Comparison of ENCODE assay signal across 8 cellular contexts in genomic region chr4:2262944-2263250, GRCh38. TPM values are rescaled to one million over a fixed set of nuclear protein-coding genes. Genes with fewer than 3 reads are reported as not detected.
DNase-seq lines count a peak whose midpoint lies in the region; FAIRE-seq and TF ChIP-seq lines count a peak whose summit lies in the region.

No MANE protein-coding gene starts in this region.

- intact Hi-C loops in A673 (cut with micrococcal nuclease; ENCODE audit: unreplicated experiment): loop anchor here (10.0 kb wide), 1 partner anchor 152 kb away; the partner anchor contains the start of genes CFAP99 and ZFYVE28

- TF ChIP-seq POLR2A in GM12892 (IDR thresholded peaks at IDR 0.05; ENCODE audit: low read depth, low read length): no peak

- no peak for DNase-seq in A673 (ENCODE audit: low spot score)
- no peak for DNase-seq in caudate nucleus (lab: John Stamatoyannopoulos, UW)
- no peak for DNase-seq in NCI-H2081 (lab: John Stamatoyannopoulos, UW)
- DNase-seq in GM12892 (ENCODE audit: insufficient read length): no peak
- no peak for DNase-seq in cerebellar cortex (ENCODE audit: low spot score)
- no peak for DNase-seq in NCI-H345 treated with DMSO at 0.1 percent for 48 hours (lab: John Stamatoyannopoulos, UW; ENCODE audit: unreplicated experiment)

- no peaks in the 10 kb centered on the region for H3K36me3 Mint-ChIP-seq in IgD-negative memory B cell

- POLR2A ChIA-PET in A673 (lab: Charles Lee; ENCODE audit: low non-redundant PET): no interaction called here

- no peak for FAIRE-seq in GM12892 (lab: Jason Lieb, UNC)

- H3K9me3 ChIP-seq in A673 (ENCODE audit: low read depth, low read length, poor library complexity, severe bottlenecking) (no peaks in the 10 kb centered on the region), muscle layer of colon (ENCODE audit: low read length) (no peaks in the 10 kb centered on the region)

- H3K36me3 ChIP-seq in A673 (ENCODE audit: insufficient read depth, low read length, poor library complexity, severe bottlenecking) (no peaks in the 10 kb centered on the region), muscle layer of colon (ENCODE audit: insufficient read depth, low read length) (peaks cover 2% of the 10 kb centered on the region)

- H3K27me3 Mint-ChIP-seq in IgD-negative memory B cell: no peaks in the 10 kb centered on the region

- no peaks in the 10 kb centered on the region for H3K4me1 ChIP-seq in A673 (ENCODE audit: insufficient read depth, low read length, poor library complexity, severe bottlenecking)
- peaks cover 59% of the 10 kb centered on the region for H3K4me1 ChIP-seq in muscle layer of colon (ENCODE audit: insufficient read depth, low read length)

- H3K27me3 ChIP-seq in A673 (replicated peaks; ENCODE audit: insufficient read depth, low read depth, low read length, poor library complexity): no peaks in the 10 kb centered on the region
- H3K27me3 ChIP-seq in muscle layer of colon (ENCODE audit: control insufficient read depth in 1 of 2, insufficient read depth in 2 of 2, low read length in 2 of 2): no peaks in the 10 kb centered on the region

- no peak for TF ChIP-seq CTCF in A673 (conservative IDR thresholded peaks at IDR 0.05; ENCODE audit: low read depth, low read length)

- H3K27ac ChIP-seq in A673 (ENCODE audit: low read depth, low read length, poor library complexity, severe bottlenecking): peak overlapping the region; percentile 93
- H3K27ac ChIP-seq in caudate nucleus (ENCODE audit: low read depth, low read length): peak overlapping the region; percentile 90
- peak overlapping the region; percentile 95 for H3K27ac ChIP-seq in muscle layer of colon (ENCODE audit: low read depth, low read length)

- H3K4me3 ChIP-seq in A673 (ENCODE audit: low read depth, low read length, poor library complexity, severe bottlenecking): peak overlapping the region; percentile 67
- H3K4me3 ChIP-seq in muscle layer of colon (ENCODE audit: low read depth in 1 of 2, low read length in 2 of 2): peak overlapping the region; percentile 41 to 49

- no TSS peak for BruUV-seq in A673 (replicated peaks; lab: Mats Ljungman, UMichigan)

- CTCF ChIA-PET in A673 (lab: Charles Lee): interaction anchor here (0.7 kb wide), 1 partner anchor 852 kb away, joined by 6 read pairs; no protein-coding TSS in a partner anchor

- H3K9me3 Mint-ChIP-seq in IgD-negative memory B cell: no peaks in the 10 kb centered on the region

- peak overlapping the region; percentile 80 to 94 (median 90) for H3K4me3 Mint-ChIP-seq in IgD-negative memory B cell

- peaks cover 0 to 6% (median 4%) of the 10 kb centered on the region in 3 donors for H3K4me1 Mint-ChIP-seq in IgD-negative memory B cell

- H3K9ac ChIP-seq in muscle layer of colon (ENCODE audit: low read length): peak overlapping the region; percentile 61

- H3K27ac Mint-ChIP-seq in IgD-negative memory B cell: peak overlapping the region in 2 of 3 donors; percentile 53 to 98

RNA-seq across cellular contexts. Expression of gene MXD4, which starts 1.0 kb away (rescaled TPM):
- 9.1 and 12.7 TPM in 2 replicates for total RNA-seq in A673 (2021)
- 31.1 TPM for polyA plus RNA-seq in IgD-negative memory B cell
- polyA plus RNA-seq in GM12892 (2012; ENCODE audit: missing spikeins): 5.0 TPM

RNA-seq across cellular contexts. Expression of gene HAUS3, which starts 21.0 kb away (rescaled TPM):
- total RNA-seq in A673 (2021): 25.6 and 27.7 TPM in 2 replicates
- 21.7 TPM for polyA plus RNA-seq in IgD-negative memory B cell
- polyA plus RNA-seq in GM12892 (2012; ENCODE audit: missing spikeins): 14.5 TPM

RNA-seq across cellular contexts. Expression of gene POLN, which starts 21.0 kb away (rescaled TPM):
- total RNA-seq in A673 (2021): 2.5 and 4.0 TPM in 2 replicates
- 0.09 TPM for polyA plus RNA-seq in IgD-negative memory B cell
- 1.5 TPM for polyA plus RNA-seq in GM12892 (2012; ENCODE audit: missing spikeins)
